8 cellular contexts compared by ENCODE assay signal in genomic region chr10:46228076-46229071, GRCh38. TPM values are rescaled to one million over a fixed set of nuclear protein-coding genes. Genes with fewer than 3 reads are reported as not detected.
DNase-seq lines count a peak whose midpoint lies in the region; ATAC-seq and TF ChIP-seq lines count a peak whose summit lies in the region.

No MANE protein-coding gene starts in this region.

- CTCF ChIA-PET in AG04449 (lab: Yijun Ruan, JAX), result interaction anchor here (0.7 to 3.1 kb wide), 16 partner anchors 8 to 1548 kb away, joined by 3 to 15 read pairs (median 4); no protein-coding TSS in a partner anchor

- peaks cover 12% of the 10 kb centered on the region for H3K36me3 Mint-ChIP-seq in activated naive CD8-positive, alpha-beta T cell treated with anti-CD3 and anti-CD28 coated beads, Interleukin-2, amount 10 ng/mL, durations not matched to agents 7 days and 5 days

- H3K4me3 Mint-ChIP-seq in activated naive CD8-positive, alpha-beta T cell treated with anti-CD3 and anti-CD28 coated beads, Interleukin-2, amount 10 ng/mL, durations not matched to agents 7 days and 5 days, result no peak overlapping the region

- H3K27me3 Mint-ChIP-seq in activated naive CD8-positive, alpha-beta T cell treated with anti-CD3 and anti-CD28 coated beads, Interleukin-2, amount 10 ng/mL, durations not matched to agents 7 days and 5 days, result no peaks in the 10 kb centered on the region

- H3K9me3 Mint-ChIP-seq in activated naive CD8-positive, alpha-beta T cell treated with anti-CD3 and anti-CD28 coated beads, Interleukin-2, amount 10 ng/mL, durations not matched to agents 7 days and 5 days, result no peaks in the 10 kb centered on the region

- DNase-seq in AG04449 (ENCODE audit: low read depth, low spot score) (peak; percentile 9), GM13977 (ENCODE audit: low spot score) (peak; percentile 78), HL-60 (ENCODE audit: low read depth in 1 of 2, low spot score in 1 of 2) (peak; percentile 27 to 87), SKM-1 treated with dmso at 0.1 percent for 144 hours (lab: John Stamatoyannopoulos, UW; ENCODE audit: unreplicated experiment) (peak; percentile 33), Right ventricle myocardium superior (peak; percentile 77), posterior cingulate gyrus (peak; percentile 43 to 97 (median 79)), ureter (ENCODE audit: low spot score) (peak; percentile 76)
- DNase-seq in activated naive CD8-positive, alpha-beta T cell treated with anti-CD3 and anti-CD28 coated beads, Interleukin-2, amount 10 ng/mL, durations not matched to agents 7 days and 5 days, result peak; percentile 63

- in situ Hi-C loops in GM13977 (cut with MboI; ENCODE audit: low pct_unique_long_range_greater_than_20kb, low sequenced_read_pairs, unreplicated experiment), result no loop called here

- peak overlapping the region; percentile 39 for H3K27ac ChIP-seq in HL-60 (replicated peaks)

- H3K27me3 ChIP-seq in HL-60 (ENCODE audit: insufficient read depth, poor library complexity, severe bottlenecking), result no peaks in the 10 kb centered on the region

- peak; percentile 80 for ATAC-seq in activated naive CD8-positive, alpha-beta T cell treated with anti-CD3 and anti-CD28 coated beads, Interleukin-2, amount 10 ng/mL, durations not matched to agents 7 days and 5 days (ENCODE audit: low read depth)
- ATAC-seq in Right ventricle myocardium superior (ENCODE audit: poor library complexity), result peak; percentile 98

- H3K27ac Mint-ChIP-seq in activated naive CD8-positive, alpha-beta T cell treated with anti-CD3 and anti-CD28 coated beads, Interleukin-2, amount 10 ng/mL, durations not matched to agents 7 days and 5 days, result no peak overlapping the region

- intact Hi-C loops in Right ventricle myocardium superior (cut with DNase I), result loop anchor here (10.0 kb wide), 1 partner anchor 96 kb away; no protein-coding TSS in a partner anchor
- intact Hi-C loops in posterior cingulate gyrus (cut with DNase I), result no loop called here

- H3K4me1 Mint-ChIP-seq in activated naive CD8-positive, alpha-beta T cell treated with anti-CD3 and anti-CD28 coated beads, Interleukin-2, amount 10 ng/mL, durations not matched to agents 7 days and 5 days, result no peaks in the 10 kb centered on the region

- POLR2A ChIA-PET in AG04449 (lab: Yijun Ruan, JAX), result no interaction called here
- POLR2A ChIA-PET in activated naive CD8-positive, alpha-beta T cell treated with anti-CD3 and anti-CD28 coated beads, Interleukin-2, amount 10 ng/mL, durations not matched to agents 7 days and 5 days (lab: Charles Lee), result no interaction called here

- H3K4me3 ChIP-seq in AG04449 (ENCODE audit: low read depth, low read length), result no peak overlapping the region
- no peak overlapping the region for H3K4me3 ChIP-seq in HL-60 (replicated peaks; ENCODE audit: insufficient read depth, low read length)

- TF ChIP-seq CTCF in AG04449 (IDR thresholded peaks at IDR 0.05; ENCODE audit: insufficient read depth, low read length, missing control alignments) (peak; percentile 94), GM13977 (IDR thresholded peaks at IDR 0.05; ENCODE audit: extremely low read depth, insufficient read depth, missing control alignments) (peak; percentile 90), HL-60 (IDR thresholded peaks at IDR 0.05; ENCODE audit: insufficient read depth, low read length) (peak; percentile 95)

RNA-seq across cellular contexts. Expression of gene ANTXRL, which starts 58.4 kb away (rescaled TPM):
- total RNA-seq in activated naive CD8-positive, alpha-beta T cell treated with anti-CD3 and anti-CD28 coated beads, Interleukin-2, amount 10 ng/mL, durations not matched to agents 7 days and 5 days, result not detected
- total RNA-seq in Right ventricle myocardium superior (not detected), ureter (not detected)

Comparison
In these comparisons a context has a peak if more than half of its experiments do, and no peak if none do; other contexts are left out.
1. DNase-seq: peak in every context shown above with its lines; median percentile 79 in posterior cingulate gyrus; 78 in GM13977; 77 in Right ventricle myocardium superior; 76 in ureter; 63 in activated naive CD8-positive, alpha-beta T cell treated with anti-CD3 and anti-CD28 coated beads, Interleukin-2, amount 10 ng/mL, durations not matched to agents 7 days and 5 days; 57 in HL-60; 33 in SKM-1 treated with dmso at 0.1 percent for 144 hours; 9 in AG04449.